1 cellular context compared by ENCODE assay signal in the genomic region with DNA sequence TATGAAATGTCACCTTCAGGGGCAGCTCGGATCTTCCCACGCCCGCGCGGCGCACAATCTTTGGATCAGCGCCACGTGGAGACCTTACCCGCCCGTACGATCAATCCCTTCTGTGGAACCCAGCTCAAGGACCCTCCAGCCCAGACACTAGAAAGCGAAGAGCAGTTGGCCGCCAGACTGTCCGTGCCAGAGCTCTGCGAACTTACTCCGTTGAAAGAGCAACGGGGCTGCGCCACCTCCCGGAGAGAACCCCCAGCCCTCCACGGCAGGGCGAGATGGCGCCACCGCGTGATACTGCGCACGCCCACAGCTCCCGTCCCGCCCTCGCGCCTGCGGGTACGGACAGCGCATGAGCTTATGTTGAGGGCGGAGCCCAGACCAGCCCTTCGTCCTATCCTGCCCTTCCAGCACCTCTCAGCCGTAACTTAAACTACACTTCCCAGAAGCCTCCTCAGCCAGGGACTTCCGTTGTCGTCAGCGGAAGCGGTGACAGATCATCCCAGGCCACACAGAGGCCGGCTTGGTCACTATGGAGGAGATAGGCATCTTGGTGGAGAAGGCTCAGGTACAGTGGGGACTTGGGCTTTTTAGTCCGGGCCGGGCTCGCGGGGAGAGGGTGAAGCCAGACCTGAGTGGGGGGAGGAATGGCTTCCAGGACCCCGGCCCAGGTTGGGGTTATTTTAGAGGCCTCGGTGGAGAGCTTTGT.
A peak's percentile ranks its signal among the peaks of the same experiment; 100 is the strongest.
TF ChIP-seq lines count a peak whose summit lies in the region.

A gene (plus strand): TSS at position 492 of the 706 bp plus-strand sequence. CDS start 38 bp downstream, at position 530.

TF ChIP-seq in HEK293, 187 proteins besides CTCF, POLR2A, EP300 and RAD21 (continued from another document and continues in another):
- TF ChIP-seq FEZF1 (tag by site-specific recombination; IDR thresholded peaks at IDR 0.05) = peak; percentile 71
- TF ChIP-seq, protein P1, sequence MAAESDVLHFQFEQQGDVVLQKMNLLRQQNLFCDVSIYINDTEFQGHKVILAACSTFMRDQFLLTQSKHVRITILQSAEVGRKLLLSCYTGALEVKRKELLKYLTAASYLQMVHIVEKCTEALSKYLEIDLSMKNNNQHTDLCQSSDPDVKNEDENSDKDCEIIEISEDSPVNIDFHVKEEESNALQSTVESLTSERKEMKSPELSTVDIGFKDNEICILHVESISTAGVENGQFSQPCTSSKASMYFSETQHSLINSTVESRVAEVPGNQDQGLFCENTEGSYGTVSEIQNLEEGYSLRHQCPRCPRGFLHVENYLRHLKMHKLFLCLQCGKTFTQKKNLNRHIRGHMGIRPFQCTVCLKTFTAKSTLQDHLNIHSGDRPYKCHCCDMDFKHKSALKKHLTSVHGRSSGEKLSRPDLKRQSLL (tag by site-specific recombination; IDR thresholded peaks at IDR 0.05) = peak; percentile 72; the same call in 1 of the 2 replicates
- peak; percentile 98 for TF ChIP-seq ZNF501 (tag by site-specific recombination; IDR thresholded peaks at IDR 0.05)
- TF ChIP-seq, protein P2, sequence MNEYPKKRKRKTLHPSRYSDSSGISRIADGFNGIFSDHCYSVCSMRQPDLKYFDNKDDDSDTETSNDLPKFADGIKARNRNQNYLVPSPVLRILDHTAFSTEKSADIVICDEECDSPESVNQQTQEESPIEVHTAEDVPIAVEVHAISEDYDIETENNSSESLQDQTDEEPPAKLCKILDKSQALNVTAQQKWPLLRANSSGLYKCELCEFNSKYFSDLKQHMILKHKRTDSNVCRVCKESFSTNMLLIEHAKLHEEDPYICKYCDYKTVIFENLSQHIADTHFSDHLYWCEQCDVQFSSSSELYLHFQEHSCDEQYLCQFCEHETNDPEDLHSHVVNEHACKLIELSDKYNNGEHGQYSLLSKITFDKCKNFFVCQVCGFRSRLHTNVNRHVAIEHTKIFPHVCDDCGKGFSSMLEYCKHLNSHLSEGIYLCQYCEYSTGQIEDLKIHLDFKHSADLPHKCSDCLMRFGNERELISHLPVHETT (tag by site-specific recombination; IDR thresholded peaks at IDR 0.05) = peak; percentile 55
- TF ChIP-seq, protein P3, sequence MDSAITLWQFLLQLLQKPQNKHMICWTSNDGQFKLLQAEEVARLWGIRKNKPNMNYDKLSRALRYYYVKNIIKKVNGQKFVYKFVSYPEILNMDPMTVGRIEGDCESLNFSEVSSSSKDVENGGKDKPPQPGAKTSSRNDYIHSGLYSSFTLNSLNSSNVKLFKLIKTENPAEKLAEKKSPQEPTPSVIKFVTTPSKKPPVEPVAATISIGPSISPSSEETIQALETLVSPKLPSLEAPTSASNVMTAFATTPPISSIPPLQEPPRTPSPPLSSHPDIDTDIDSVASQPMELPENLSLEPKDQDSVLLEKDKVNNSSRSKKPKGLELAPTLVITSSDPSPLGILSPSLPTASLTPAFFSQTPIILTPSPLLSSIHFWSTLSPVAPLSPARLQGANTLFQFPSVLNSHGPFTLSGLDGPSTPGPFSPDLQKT (IDR thresholded peaks at IDR 0.05; ENCODE audit: borderline replicate concordance, low read depth, low read length) = no peak
- peak; percentile 71; the same call in 1 of the 2 replicates for TF ChIP-seq RBAK (tag by site-specific recombination; IDR thresholded peaks at IDR 0.05)
- TF ChIP-seq ZBTB48 (tag by site-specific recombination; IDR thresholded peaks at IDR 0.05) = peak; percentile 81
- peak; percentile 92 for TF ChIP-seq KLF1 (tag by site-specific recombination; IDR thresholded peaks at IDR 0.05)
- TF ChIP-seq SETDB1 (IDR thresholded peaks at IDR 0.05; ENCODE audit: insufficient read length, low read length) = no peak
- TF ChIP-seq ZNF426 (tag by site-specific recombination; IDR thresholded peaks at IDR 0.05) = no peak
- TF ChIP-seq, protein P4, sequence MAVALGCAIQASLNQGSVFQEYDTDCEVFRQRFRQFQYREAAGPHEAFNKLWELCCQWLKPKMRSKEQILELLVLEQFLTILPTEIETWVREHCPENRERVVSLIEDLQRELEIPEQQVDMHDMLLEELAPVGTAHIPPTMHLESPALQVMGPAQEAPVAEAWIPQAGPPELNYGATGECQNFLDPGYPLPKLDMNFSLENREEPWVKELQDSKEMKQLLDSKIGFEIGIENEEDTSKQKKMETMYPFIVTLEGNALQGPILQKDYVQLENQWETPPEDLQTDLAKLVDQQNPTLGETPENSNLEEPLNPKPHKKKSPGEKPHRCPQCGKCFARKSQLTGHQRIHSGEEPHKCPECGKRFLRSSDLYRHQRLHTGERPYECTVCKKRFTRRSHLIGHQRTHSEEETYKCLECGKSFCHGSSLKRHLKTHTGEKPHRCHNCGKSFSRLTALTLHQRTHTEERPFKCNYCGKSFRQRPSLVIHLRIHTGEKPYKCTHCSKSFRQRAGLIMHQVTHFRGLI (tag by site-specific recombination; IDR thresholded peaks at IDR 0.05) = peak; percentile 94
- peak; percentile 99 for TF ChIP-seq ZNF629 (tag by site-specific recombination; IDR thresholded peaks at IDR 0.05)
- TF ChIP-seq, protein P5, sequence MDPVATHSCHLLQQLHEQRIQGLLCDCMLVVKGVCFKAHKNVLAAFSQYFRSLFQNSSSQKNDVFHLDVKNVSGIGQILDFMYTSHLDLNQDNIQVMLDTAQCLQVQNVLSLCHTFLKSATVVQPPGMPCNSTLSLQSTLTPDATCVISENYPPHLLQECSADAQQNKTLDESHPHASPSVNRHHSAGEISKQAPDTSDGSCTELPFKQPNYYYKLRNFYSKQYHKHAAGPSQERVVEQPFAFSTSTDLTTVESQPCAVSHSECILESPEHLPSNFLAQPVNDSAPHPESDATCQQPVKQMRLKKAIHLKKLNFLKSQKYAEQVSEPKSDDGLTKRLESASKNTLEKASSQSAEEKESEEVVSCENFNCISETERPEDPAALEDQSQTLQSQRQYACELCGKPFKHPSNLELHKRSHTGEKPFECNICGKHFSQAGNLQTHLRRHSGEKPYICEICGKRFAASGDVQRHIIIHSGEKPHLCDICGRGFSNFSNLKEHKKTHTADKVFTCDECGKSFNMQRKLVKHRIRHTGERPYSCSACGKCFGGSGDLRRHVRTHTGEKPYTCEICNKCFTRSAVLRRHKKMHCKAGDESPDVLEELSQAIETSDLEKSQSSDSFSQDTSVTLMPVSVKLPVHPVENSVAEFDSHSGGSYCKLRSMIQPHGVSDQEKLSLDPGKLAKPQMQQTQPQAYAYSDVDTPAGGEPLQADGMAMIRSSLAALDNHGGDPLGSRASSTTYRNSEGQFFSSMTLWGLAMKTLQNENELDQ (tag by site-specific recombination; IDR thresholded peaks at IDR 0.05; ENCODE audit: low read depth) = no peak
- no peak for TF ChIP-seq ZNF354C (tag by site-specific recombination; IDR thresholded peaks at IDR 0.05; ENCODE audit: borderline replicate concordance, low read depth)
- peak; percentile 15; the same call in 1 of the 2 replicates for TF ChIP-seq BCL11B (tag by site-specific recombination; IDR thresholded peaks at IDR 0.05; ENCODE audit: low read depth)
- no peak for TF ChIP-seq MEIS1 (CRISPR knock-in tag; IDR thresholded peaks at IDR 0.05; ENCODE audit: borderline replicate concordance)
- TF ChIP-seq EGR2 (tag by site-specific recombination; IDR thresholded peaks at IDR 0.05; ENCODE audit: low read depth) = peak; percentile 98
- TF ChIP-seq YY2 (tag by site-specific recombination; IDR thresholded peaks at IDR 0.05) = peak; percentile 83
- TF ChIP-seq, protein P6, sequence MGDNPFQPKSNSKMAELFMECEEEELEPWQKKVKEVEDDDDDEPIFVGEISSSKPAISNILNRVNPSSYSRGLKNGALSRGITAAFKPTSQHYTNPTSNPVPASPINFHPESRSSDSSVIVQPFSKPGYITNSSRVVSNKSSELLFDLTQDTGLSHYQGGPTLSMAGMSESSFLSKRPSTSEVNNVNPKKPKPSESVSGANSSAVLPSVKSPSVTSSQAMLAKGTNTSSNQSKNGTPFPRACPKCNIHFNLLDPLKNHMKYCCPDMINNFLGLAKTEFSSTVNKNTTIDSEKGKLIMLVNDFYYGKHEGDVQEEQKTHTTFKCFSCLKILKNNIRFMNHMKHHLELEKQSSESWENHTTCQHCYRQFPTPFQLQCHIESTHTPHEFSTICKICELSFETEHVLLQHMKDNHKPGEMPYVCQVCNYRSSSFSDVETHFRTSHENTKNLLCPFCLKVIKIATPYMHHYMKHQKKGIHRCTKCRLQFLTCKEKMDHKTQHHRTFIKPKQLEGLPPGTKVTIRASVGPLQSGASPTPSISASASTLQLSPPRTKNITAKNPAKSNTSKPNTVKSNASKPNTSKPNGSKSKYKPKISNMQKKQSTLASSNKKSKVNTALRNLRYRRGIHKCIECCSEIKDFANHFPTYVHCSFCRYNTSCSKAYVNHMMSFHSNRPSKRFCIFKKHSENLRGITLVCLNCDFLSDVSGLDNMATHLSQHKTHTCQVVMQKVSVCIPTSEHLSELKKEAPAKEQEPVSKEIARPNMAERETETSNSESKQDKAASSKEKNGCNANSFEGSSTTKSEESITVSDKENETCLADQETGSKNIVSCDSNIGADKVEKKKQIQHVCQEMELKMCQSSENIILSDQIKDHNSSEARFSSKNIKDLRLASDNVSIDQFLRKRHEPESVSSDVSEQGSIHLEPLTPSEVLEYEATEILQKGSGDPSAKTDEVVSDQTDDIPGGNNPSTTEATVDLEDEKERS (tag by site-specific recombination; IDR thresholded peaks at IDR 0.05) = peak; percentile 96
- TF ChIP-seq ZNF571 (tag by site-specific recombination; IDR thresholded peaks at IDR 0.05) = no peak
- peak; percentile 98 for TF ChIP-seq KLF8 (tag by site-specific recombination; IDR thresholded peaks at IDR 0.05)
- no peak for TF ChIP-seq ZNF138 (tag by site-specific recombination; IDR thresholded peaks at IDR 0.05; ENCODE audit: borderline replicate concordance)
- no peak for TF ChIP-seq ZNF548 (tag by site-specific recombination; IDR thresholded peaks at IDR 0.05)
- peak; percentile 90; the same call in 1 of the 2 replicates for TF ChIP-seq SP7 (tag by site-specific recombination; IDR thresholded peaks at IDR 0.05)
- TF ChIP-seq ZNF211 (tag by site-specific recombination; IDR thresholded peaks at IDR 0.05; ENCODE audit: low read depth) = no peak
- TF ChIP-seq ZNF23 (tag by site-specific recombination; IDR thresholded peaks at IDR 0.05; ENCODE audit: borderline replicate concordance) = no peak
- peak; percentile 60 for TF ChIP-seq ZNF843 (tag by site-specific recombination; IDR thresholded peaks at IDR 0.05)
- TF ChIP-seq, protein P7, sequence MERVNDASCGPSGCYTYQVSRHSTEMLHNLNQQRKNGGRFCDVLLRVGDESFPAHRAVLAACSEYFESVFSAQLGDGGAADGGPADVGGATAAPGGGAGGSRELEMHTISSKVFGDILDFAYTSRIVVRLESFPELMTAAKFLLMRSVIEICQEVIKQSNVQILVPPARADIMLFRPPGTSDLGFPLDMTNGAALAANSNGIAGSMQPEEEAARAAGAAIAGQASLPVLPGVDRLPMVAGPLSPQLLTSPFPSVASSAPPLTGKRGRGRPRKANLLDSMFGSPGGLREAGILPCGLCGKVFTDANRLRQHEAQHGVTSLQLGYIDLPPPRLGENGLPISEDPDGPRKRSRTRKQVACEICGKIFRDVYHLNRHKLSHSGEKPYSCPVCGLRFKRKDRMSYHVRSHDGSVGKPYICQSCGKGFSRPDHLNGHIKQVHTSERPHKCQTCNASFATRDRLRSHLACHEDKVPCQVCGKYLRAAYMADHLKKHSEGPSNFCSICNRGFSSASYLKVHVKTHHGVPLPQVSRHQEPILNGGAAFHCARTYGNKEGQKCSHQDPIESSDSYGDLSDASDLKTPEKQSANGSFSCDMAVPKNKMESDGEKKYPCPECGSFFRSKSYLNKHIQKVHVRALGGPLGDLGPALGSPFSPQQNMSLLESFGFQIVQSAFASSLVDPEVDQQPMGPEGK (tag by site-specific recombination; IDR thresholded peaks at IDR 0.05) = peak; percentile 100
- peak; percentile 97 for TF ChIP-seq SP3 (tag by site-specific recombination; IDR thresholded peaks at IDR 0.05)
- no peak for TF ChIP-seq TRIM28 (IDR thresholded peaks at IDR 0.05; ENCODE audit: borderline replicate concordance, low read length)
- no peak; the same call in 1 of the 2 replicates for TF ChIP-seq SCRT2 (tag by site-specific recombination; IDR thresholded peaks at IDR 0.05)
- no peak for TF ChIP-seq ZNF169 (tag by site-specific recombination; IDR thresholded peaks at IDR 0.05)
- peak; percentile 44 for TF ChIP-seq ZNF654 (tag by site-specific recombination; IDR thresholded peaks at IDR 0.05; ENCODE audit: low read depth)
- peak; percentile 89 for TF ChIP-seq ZNF335 (tag by site-specific recombination; conservative IDR thresholded peaks at IDR 0.05)
- no peak; the same call in 1 of the 2 replicates for TF ChIP-seq ZBTB7A (tag by site-specific recombination; IDR thresholded peaks at IDR 0.05; ENCODE audit: low read depth)
- no peak for TF ChIP-seq ZNF514 (tag by site-specific recombination; IDR thresholded peaks at IDR 0.05)
- TF ChIP-seq, protein P8, sequence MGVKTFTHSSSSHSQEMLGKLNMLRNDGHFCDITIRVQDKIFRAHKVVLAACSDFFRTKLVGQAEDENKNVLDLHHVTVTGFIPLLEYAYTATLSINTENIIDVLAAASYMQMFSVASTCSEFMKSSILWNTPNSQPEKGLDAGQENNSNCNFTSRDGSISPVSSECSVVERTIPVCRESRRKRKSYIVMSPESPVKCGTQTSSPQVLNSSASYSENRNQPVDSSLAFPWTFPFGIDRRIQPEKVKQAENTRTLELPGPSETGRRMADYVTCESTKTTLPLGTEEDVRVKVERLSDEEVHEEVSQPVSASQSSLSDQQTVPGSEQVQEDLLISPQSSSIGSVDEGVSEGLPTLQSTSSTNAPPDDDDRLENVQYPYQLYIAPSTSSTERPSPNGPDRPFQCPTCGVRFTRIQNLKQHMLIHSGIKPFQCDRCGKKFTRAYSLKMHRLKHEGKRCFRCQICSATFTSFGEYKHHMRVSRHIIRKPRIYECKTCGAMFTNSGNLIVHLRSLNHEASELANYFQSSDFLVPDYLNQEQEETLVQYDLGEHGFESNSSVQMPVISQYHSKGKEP (tag by site-specific recombination; IDR thresholded peaks at IDR 0.05) = no peak
- TF ChIP-seq ZNF623 (tag by site-specific recombination; IDR thresholded peaks at IDR 0.05) = peak; percentile 32; the same call in 1 of the 2 replicates
- peak; percentile 46; the same call in 1 of the 2 replicates for TF ChIP-seq ZSCAN16 (tag by site-specific recombination; IDR thresholded peaks at IDR 0.05)
- TF ChIP-seq OVOL3 (tag by site-specific recombination; IDR thresholded peaks at IDR 0.05) = peak; percentile 61; the same call in 1 of the 2 replicates
- TF ChIP-seq ZNF341 (tag by site-specific recombination; IDR thresholded peaks at IDR 0.05; ENCODE audit: low read depth) = peak; percentile 72
- no peak for TF ChIP-seq ZNF133 (tag by site-specific recombination; IDR thresholded peaks at IDR 0.05)
- peak; percentile 56; the same call in 1 of the 2 replicates for TF ChIP-seq KLF7 (tag by site-specific recombination; IDR thresholded peaks at IDR 0.05; ENCODE audit: borderline replicate concordance)
- TF ChIP-seq ZNF837 (tag by site-specific recombination; IDR thresholded peaks at IDR 0.05) = no peak
- TF ChIP-seq ZNF202 (tag by site-specific recombination; IDR thresholded peaks at IDR 0.05; ENCODE audit: borderline replicate concordance) = no peak
- peak; percentile 90 for TF ChIP-seq ZEB2 (tag by site-specific recombination; IDR thresholded peaks at IDR 0.05)
- no peak for TF ChIP-seq ZSCAN23 (tag by site-specific recombination; IDR thresholded peaks at IDR 0.05)
